1 cellular context compared by ENCODE assay signal in genomic region chr1:20634065-20634593, GRCh38.
TF ChIP-seq lines count a peak whose summit lies in the region.

No MANE protein-coding gene starts in this region.

TF ChIP-seq in K562, 482 proteins besides CTCF, POLR2A, EP300 and RAD21 (continues in another document):
- no peak for TF ChIP-seq MBD2 (IDR thresholded peaks at IDR 0.05; ENCODE audit: borderline replicate concordance, low read depth)
- no peak for TF ChIP-seq NFE2L1 (tag; IDR thresholded peaks at IDR 0.05; ENCODE audit: borderline replicate concordance, low read depth)
- no peak for TF ChIP-seq RFX7 (CRISPR knock-in tag; IDR thresholded peaks at IDR 0.05)
- 0 out of 2 replicates have a peak, but pooled peaks have one; percentile 7 for TF ChIP-seq HMGXB4 (CRISPR knock-in tag; IDR thresholded peaks at IDR 0.05)
- TF ChIP-seq POLR2G (IDR thresholded peaks at IDR 0.05; ENCODE audit: low read depth, low read length): no peak
- 0 out of 2 replicates have a peak, but pooled peaks have one; percentile 8 for TF ChIP-seq FOXJ3 (CRISPR knock-in tag; IDR thresholded peaks at IDR 0.05)
- peak in 1 of 2 experiments; percentile 93 for TF ChIP-seq AFF1 (IDR thresholded peaks at IDR 0.05; ENCODE audit: low read depth in 1 of 2, partially characterized antibody in 2 of 2)
- no peak for TF ChIP-seq NKRF (IDR thresholded peaks at IDR 0.05; ENCODE audit: borderline replicate concordance)
- TF ChIP-seq HNRNPUL1 (IDR thresholded peaks at IDR 0.05; ENCODE audit: low read length): no peak
- no peak for TF ChIP-seq SRF (CRISPR knock-in tag; IDR thresholded peaks at IDR 0.05)
- TF ChIP-seq HNRNPH1 (optimal IDR thresholded peaks at IDR 0.05; ENCODE audit: low read depth, low read length): no peak
- no peak for TF ChIP-seq ZNF12 (CRISPR knock-in tag; IDR thresholded peaks at IDR 0.05)
- 0 out of 2 replicates have a peak, but pooled peaks have one; percentile 48 for TF ChIP-seq ZBTB40 (IDR thresholded peaks at IDR 0.05)
- TF ChIP-seq ZBTB40 (CRISPR knock-in tag; IDR thresholded peaks at IDR 0.05): no peak
- TF ChIP-seq ZBTB2 (IDR thresholded peaks at IDR 0.05): no peak
- TF ChIP-seq JUN (IDR thresholded peaks at IDR 0.05; ENCODE audit: borderline replicate concordance, low read depth, low read length): no peak
- TF ChIP-seq JUN (CRISPR knock-in tag; IDR thresholded peaks at IDR 0.05; ENCODE audit: borderline replicate concordance): no peak
- TF ChIP-seq KDM5B (IDR thresholded peaks at IDR 0.05; ENCODE audit: insufficient replicate concordance, low read depth, low read length): no peak
- TF ChIP-seq DEAF1 (CRISPR knock-in tag; IDR thresholded peaks at IDR 0.05): no peak
- TF ChIP-seq NFATC3 (IDR thresholded peaks at IDR 0.05): no peak
- no peak for TF ChIP-seq ZBTB34 (CRISPR knock-in tag; IDR thresholded peaks at IDR 0.05)
- TF ChIP-seq MIER1 (IDR thresholded peaks at IDR 0.05; ENCODE audit: low read depth): no peak
- no peak for TF ChIP-seq NR2C1 (IDR thresholded peaks at IDR 0.05)
- no peak for TF ChIP-seq NR2C1 (tag; IDR thresholded peaks at IDR 0.05)
- TF ChIP-seq NR2F6 (CRISPR knock-in tag; IDR thresholded peaks at IDR 0.05): no peak
- no peak for TF ChIP-seq DDX20 (tag; IDR thresholded peaks at IDR 0.05; ENCODE audit: low read depth)
- no peak for TF ChIP-seq ZNF212 (CRISPR knock-in tag; IDR thresholded peaks at IDR 0.05)
- TF ChIP-seq C11orf30 (IDR thresholded peaks at IDR 0.05; ENCODE audit: low read depth): no peak
- no peak for TF ChIP-seq ZNF184 (CRISPR knock-in tag; IDR thresholded peaks at IDR 0.05)
- TF ChIP-seq BCOR (IDR thresholded peaks at IDR 0.05): no peak
- TF ChIP-seq DPF2 (IDR thresholded peaks at IDR 0.05): peak; percentile 28; the same call in 1 of the 2 replicates
- no peak for TF ChIP-seq ZNF551 (CRISPR knock-in tag; IDR thresholded peaks at IDR 0.05)
- no peak for TF ChIP-seq SAP30 (IDR thresholded peaks at IDR 0.05; ENCODE audit: borderline replicate concordance, insufficient read depth, low read depth, low read length, poor library complexity, severe bottlenecking)
- no peak for TF ChIP-seq MCM3 (IDR thresholded peaks at IDR 0.05)
- no peak for TF ChIP-seq NR4A1 (CRISPR knock-in tag; IDR thresholded peaks at IDR 0.05)
- no peak for TF ChIP-seq NR4A1 (tag; IDR thresholded peaks at IDR 0.05)
- no peak for TF ChIP-seq HOXB6 (CRISPR knock-in tag; IDR thresholded peaks at IDR 0.05; ENCODE audit: borderline replicate concordance)
- no peak for TF ChIP-seq CHD2 (IDR thresholded peaks at IDR 0.05; ENCODE audit: low read depth, low read length)
- no peak for TF ChIP-seq GATAD2B (IDR thresholded peaks at IDR 0.05; ENCODE audit: borderline replicate concordance)
- no peak for TF ChIP-seq PHB2 (IDR thresholded peaks at IDR 0.05; ENCODE audit: low read depth)
- TF ChIP-seq RBFOX2 (IDR thresholded peaks at IDR 0.05; ENCODE audit: low read depth, low read length): no peak
- TF ChIP-seq ZNF165 (CRISPR knock-in tag; IDR thresholded peaks at IDR 0.05; ENCODE audit: borderline replicate concordance): no peak
- no peak for TF ChIP-seq ZNF511 (CRISPR knock-in tag; IDR thresholded peaks at IDR 0.05)
- TF ChIP-seq TEAD1 (CRISPR knock-in tag; IDR thresholded peaks at IDR 0.05): 0 out of 4 replicates have a peak, but pooled peaks of 1 of the 2 experiments have one; percentile 18
